In the genomic region with DNA sequence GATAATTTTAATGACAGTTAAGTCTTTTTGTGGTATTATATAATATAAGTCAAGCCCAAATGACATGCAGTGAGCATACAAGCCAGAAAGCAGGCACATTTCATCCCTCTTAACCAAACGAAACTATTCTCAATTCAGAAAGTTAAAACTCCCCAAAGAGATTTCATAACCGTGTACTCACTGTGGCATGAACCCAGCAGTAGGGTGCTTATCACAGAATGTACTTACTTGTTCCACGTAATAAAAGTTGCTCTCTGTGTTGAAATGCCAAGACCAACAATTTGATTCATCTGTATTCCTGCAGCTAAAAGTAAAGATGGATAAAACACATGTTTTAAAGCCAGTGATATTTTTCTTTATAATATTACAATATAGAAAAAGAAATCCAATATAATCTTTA, we compare ENCODE assay signal across 19 cellular contexts. TPM values are rescaled to one million over a fixed set of nuclear protein-coding genes. Genes with fewer than 3 reads are reported as not detected.
A peak's percentile ranks its signal among the peaks of the same experiment; 100 is the strongest.
DNase-seq lines count a peak whose midpoint lies in the region; ATAC-seq and TF ChIP-seq lines count a peak whose summit lies in the region.
"Had no signal": no experiment of that assay in that cellular context is flagged by ENCODE, and none has a peak within 500 bp of the region (broad histone marks: within the 10 kb centered on the region; RNA-seq: fewer than 3 reads in every experiment).

No MANE protein-coding gene starts in this region.

- peak overlapping the region in 3 of 5 donors; percentile 34 to 81 (median 53) for H3K27ac ChIP-seq in stomach

- H3K4me3 ChIP-seq in AG10803 (ENCODE audit: low read length) (no peak overlapping the region), cardiac fibroblast (replicated peaks in 1 of 2; ENCODE audit: low read depth in 2 of 2, low read length in 2 of 2) (no peak overlapping the region), stomach (no peak overlapping the region)
- H3K4me3 ChIP-seq: HAP-1, tibial artery had no signal

- TF ChIP-seq CTCF in AG10803 (conservative IDR thresholded peaks at IDR 0.05; ENCODE audit: low read length) (no peak), cardiac fibroblast (IDR thresholded peaks at IDR 0.05; ENCODE audit: low read depth, low read length) (no peak), stomach (IDR thresholded peaks at IDR 0.05) (no peak)

- no peaks in the 10 kb centered on the region for H3K27me3 ChIP-seq in stomach
- H3K27me3 ChIP-seq: tibial artery had no signal

- H3K9me3 ChIP-seq in stomach, result no peaks in the 10 kb centered on the region
- H3K9me3 ChIP-seq: HAP-1, tibial artery had no signal

- no peak for TF ChIP-seq POLR2A in stomach (IDR thresholded peaks at IDR 0.05)

- 28 to 65% (median 54%) methylated on average over 3 of the region's 3 CpGs for WGBS in stomach, 5 donors

- intact Hi-C loops in stomach (cut with DNase I; ENCODE audit: low total_unique reads), result no loop called here

- H3K4me1 ChIP-seq in stomach, result peaks cover 16 to 64% (median 32%) of the 10 kb centered on the region in 4 donors
- H3K4me1 ChIP-seq: HAP-1 had no signal

- peaks cover 18 to 35% (median 31%) of the 10 kb centered on the region in 4 donors for H3K36me3 ChIP-seq in stomach

- ATAC-seq in HG03039 (IDR thresholded peaks at IDR 0.05; ENCODE audit: unreplicated experiment) (no peak), GM19452 (IDR thresholded peaks at IDR 0.05; ENCODE audit: unreplicated experiment) (no peak)

- no peak for TF ChIP-seq EP300 in stomach (IDR thresholded peaks at IDR 0.05)

- DNase-seq in AG10803 (ENCODE audit: low read depth) (peak; percentile 25), cardiac fibroblast (ENCODE audit: low read depth in 2 of 2) (peak; percentile 92 to 93), iris pigment epithelial cell (ENCODE audit: low read depth) (peak; percentile 89), stomach (peak; percentile 46), NCI-H2107 (lab: John Stamatoyannopoulos, UW) (no peak), NCI-H1694 (lab: John Stamatoyannopoulos, UW) (no peak)
- DNase-seq: activated naive CD4-positive, alpha-beta T cell treated with anti-CD3 and anti-CD28 coated beads for 36 hours; dermis blood vessel endothelial cell; EL; islet precursor cell; Kasumi-1; NCI-H1417 treated with DMSO at 0.1 percent for 48 hours; stimulated activated CD4-positive, alpha-beta T cell treated with anti-CD3 and anti-CD28 coated beads, Interleukin-4, amount 100 ng/mL, for 4 hours; stimulated activated CD8-positive, alpha-beta memory T cell treated with anti-CD3 and anti-CD28 coated beads, Interleukin-4, amount 100 ng/mL, for 48 hours; SW 1271; tibial artery had no signal

RNA-seq across cellular contexts. Expression of a gene that starts 12.1 kb away (rescaled TPM):
- total RNA-seq in stomach, result 100 to 1,000 TPM in 2 of 5 donors, 10 to 100 TPM in 3; 17.1 to 194 (median 56.2) TPM
- 1 to 10 TPM; 2.6 to 3.9 (median 2.7) TPM for polyA plus RNA-seq in stomach

Comparison
In these comparisons a context has a peak if more than half of its experiments do, and no peak if none do; other contexts are left out.
1. DNase-seq: peak in AG10803 (single experiment), cardiac fibroblast (2 of 2), iris pigment epithelial cell (single experiment) and stomach (single experiment); none in NCI-H2107 (single experiment) and NCI-H1694 (single experiment).